ENCODE assay signal across 34 cellular contexts in genomic region chr1:16038620-16038912, GRCh38. TPM values are rescaled to one million over a fixed set of nuclear protein-coding genes. Genes with fewer than 3 reads are reported as not detected.
DNase-seq lines count a peak whose midpoint lies in the region; ATAC-seq and TF ChIP-seq lines count a peak whose summit lies in the region.
"Had no signal": no experiment of that assay in that cellular context is flagged by ENCODE, and none has a peak within 500 bp of the region (broad histone marks: within the 10 kb centered on the region; RNA-seq: fewer than 3 reads in every experiment).

No MANE protein-coding gene starts in this region.

- H2BK120ac ChIP-seq in H9 (ENCODE audit: low read depth, low read length, poor library complexity, severe bottlenecking), result no peak overlapping the region

- no peak overlapping the region for H3K4ac ChIP-seq in H9 (ENCODE audit: low read depth, low read length)

- H3K27ac Mint-ChIP-seq in Caco-2 (ENCODE audit: unreplicated experiment), result no peak overlapping the region
- no peak overlapping the region for H3K27ac Mint-ChIP-seq in H9
- H3K27ac Mint-ChIP-seq: activated CD8-positive, alpha-beta T cell treated with anti-CD3 and anti-CD28 coated beads for 36 hours; activated naive CD4-positive, alpha-beta T cell treated with anti-CD3 and anti-CD28 coated beads, Interleukin-2, amount 50 U/mL, for 24 hours; activated T-helper 17 cell treated with anti-CD3 and anti-CD28 coated beads, Interleukin-2, amount 50 U/mL, for 72 hours; CD4-positive, CD25-positive, alpha-beta regulatory T cell; T-helper 2 cell treated with Interferon-gamma antibody and Interleukin-4, amounts not matched to agents 5 μg/mL and 100 μg/mL, for 36 hours had no signal

- no peak overlapping the region for H2AK5ac ChIP-seq in H9 (ENCODE audit: insufficient read length, low read length)

- TF ChIP-seq CTCF in Caco-2 (IDR thresholded peaks at IDR 0.05; ENCODE audit: insufficient read depth in 1 of 2, low read depth in 1 of 2, low read length in 1 of 2, severe bottlenecking in 1 of 2, unreplicated experiment in 1 of 2) (no peak), HCT116 (IDR thresholded peaks at IDR 0.05 in 2 of 3, conservative IDR thresholded peaks at IDR 0.05 in 1 of 3; ENCODE audit: borderline replicate concordance in 1 of 3, insufficient read depth in 1 of 3, low read depth in 2 of 3, low read length in 2 of 3) (no peak), PC-9 (conservative IDR thresholded peaks at IDR 0.05) (no peak), H9 (conservative IDR thresholded peaks at IDR 0.05) (no peak)

- H3K27ac ChIP-seq in HCT116 (ENCODE audit: low read depth, low read length) (no peak overlapping the region), PC-9 (no peak overlapping the region), H9 (ENCODE audit: insufficient read length, low read depth, low read length) (no peak overlapping the region)
- H3K27ac ChIP-seq in effector memory CD4-positive, alpha-beta T cell (ENCODE audit: insufficient read depth, low read length, poor library complexity, severe bottlenecking), result no peak overlapping the region
- H3K27ac ChIP-seq: gastroesophageal sphincter, HL-60, right atrium auricular region had no signal

- H4K20me1 ChIP-seq in HCT116 (ENCODE audit: insufficient read depth), result no peaks in the 10 kb centered on the region
- H4K20me1 ChIP-seq in PC-9 (ENCODE audit: insufficient read depth), result no peaks in the 10 kb centered on the region
- H4K20me1 ChIP-seq in H9 (ENCODE audit: control insufficient read depth, insufficient read depth, insufficient read length), result no peaks in the 10 kb centered on the region

- H3K18ac ChIP-seq in H9 (ENCODE audit: insufficient read length, low read depth, low read length), result no peak overlapping the region

- H3K36me3 ChIP-seq in Caco-2 (ENCODE audit: control insufficient read depth, insufficient read depth, low read length) (no peaks in the 10 kb centered on the region), HCT116 (ENCODE audit: control insufficient read depth in 1 of 2, insufficient read depth in 2 of 2, low read length in 2 of 2) (no peaks in the 10 kb centered on the region), PC-9 (ENCODE audit: low read depth) (no peaks in the 10 kb centered on the region), MG63 (no peaks in the 10 kb centered on the region)
- H3K36me3 ChIP-seq in effector memory CD4-positive, alpha-beta T cell (ENCODE audit: control insufficient read depth, insufficient read depth, low read length), result no peaks in the 10 kb centered on the region
- H3K36me3 ChIP-seq: gastroesophageal sphincter, HAP-1, right atrium auricular region had no signal

- H2BK15ac ChIP-seq in H9 (ENCODE audit: low read depth, low read length), result no peak overlapping the region

- peak overlapping the region; percentile 12 for H3K4me2 ChIP-seq in HCT116 (ENCODE audit: low read length)
- no peak overlapping the region for H3K4me2 ChIP-seq in PC-9
- no peak overlapping the region for H3K4me2 ChIP-seq in H9 (ENCODE audit: insufficient read depth, insufficient read length, low read length)
- H3K4me2 ChIP-seq: smooth muscle cell had no signal

- H3K9me3 Mint-ChIP-seq in Caco-2 (ENCODE audit: unreplicated experiment) (no peaks in the 10 kb centered on the region), H9 (no peaks in the 10 kb centered on the region)
- H3K9me3 Mint-ChIP-seq: activated CD8-positive, alpha-beta T cell treated with anti-CD3 and anti-CD28 coated beads for 36 hours; activated naive CD4-positive, alpha-beta T cell treated with anti-CD3 and anti-CD28 coated beads, Interleukin-2, amount 50 U/mL, for 24 hours; activated T-helper 17 cell treated with anti-CD3 and anti-CD28 coated beads, Interleukin-2, amount 50 U/mL, for 72 hours; CD4-positive, CD25-positive, alpha-beta regulatory T cell; neural crest cell; T-helper 2 cell treated with Interferon-gamma antibody and Interleukin-4, amounts not matched to agents 5 μg/mL and 100 μg/mL, for 36 hours had no signal

- H3K4me3 ChIP-seq in Caco-2 (ENCODE audit: low read depth, low read length), result no peak overlapping the region
- no peak overlapping the region for H3K4me3 ChIP-seq in HCT116 (replicated peaks in 1 of 2; ENCODE audit: low read depth in 1 of 2, low read length in 2 of 2)
- H3K4me3 ChIP-seq in PC-9, result no peak overlapping the region
- no peak overlapping the region for H3K4me3 ChIP-seq in effector memory CD4-positive, alpha-beta T cell (ENCODE audit: insufficient read depth, low read depth, low read length, poor library complexity, severe bottlenecking)
- no peak overlapping the region for H3K4me3 ChIP-seq in MG63
- H3K4me3 ChIP-seq: gastroesophageal sphincter, GM12878, HAP-1, right atrium auricular region, smooth muscle cell had no signal

- no peaks in the 10 kb centered on the region for H3K27me3 ChIP-seq in Caco-2 (replicated peaks; ENCODE audit: control insufficient read depth, insufficient read depth, low read length)
- no peaks in the 10 kb centered on the region for H3K27me3 ChIP-seq in HCT116 (ENCODE audit: insufficient read depth, low read length)
- H3K27me3 ChIP-seq in PC-9 (ENCODE audit: insufficient read depth, low read depth), result no peaks in the 10 kb centered on the region
- H3K27me3 ChIP-seq in effector memory CD4-positive, alpha-beta T cell (replicated peaks; ENCODE audit: control insufficient read depth, insufficient read depth, low read length, poor library complexity, severe bottlenecking), result no peaks in the 10 kb centered on the region
- H3K27me3 ChIP-seq in H9 (ENCODE audit: insufficient read depth, low read length), result no peaks in the 10 kb centered on the region
- no peaks in the 10 kb centered on the region for H3K27me3 ChIP-seq in MG63
- H3K27me3 ChIP-seq: gastroesophageal sphincter, right atrium auricular region had no signal

- H3K4me1 ChIP-seq in Caco-2 (no peaks in the 10 kb centered on the region), HCT116 (ENCODE audit: control insufficient read depth in 1 of 2, insufficient read depth in 2 of 2, low read length in 2 of 2) (peaks cover 2 to 10% of the 10 kb centered on the region in 2 experiments; a peak in 3 of 4 replicates), PC-9 (replicated peaks; ENCODE audit: insufficient read depth) (no peaks in the 10 kb centered on the region), H9 (ENCODE audit: insufficient read depth, low read length) (no peaks in the 10 kb centered on the region)
- no peaks in the 10 kb centered on the region for H3K4me1 ChIP-seq in effector memory CD4-positive, alpha-beta T cell (ENCODE audit: control insufficient read depth, insufficient read depth, low read length, poor library complexity, severe bottlenecking)
- H3K4me1 ChIP-seq: gastroesophageal sphincter, HAP-1, right atrium auricular region had no signal

- ATAC-seq in HCT116 (peak; percentile 72), SK-N-SH treated with all-trans-retinoic acid at 6 μM for 48 hours (no peak)
- ATAC-seq: activated CD8-positive, alpha-beta T cell treated with anti-CD3 and anti-CD28 coated beads for 36 hours; activated T-helper 17 cell treated with anti-CD3 and anti-CD28 coated beads, Interleukin-2, amount 50 U/mL, for 72 hours; gastroesophageal sphincter; GM12878 had no signal

- no peaks in the 10 kb centered on the region for H3K79me1 ChIP-seq in H9 (ENCODE audit: insufficient read depth, low read depth, low read length, poor library complexity, severe bottlenecking)

- H3K9me2 ChIP-seq in HCT116 (ENCODE audit: insufficient read depth) (no peaks in the 10 kb centered on the region), PC-9 (ENCODE audit: insufficient read depth) (no peaks in the 10 kb centered on the region)

- H4K91ac ChIP-seq in H9 (ENCODE audit: insufficient read length, low read depth, low read length), result no peak overlapping the region

- no peak overlapping the region for H3T11ph ChIP-seq in H9 (ENCODE audit: low read length)

- peaks cover 6% of the 10 kb centered on the region for H3K36me3 Mint-ChIP-seq in Caco-2 (ENCODE audit: insufficient read depth, unreplicated experiment)
- no peaks in the 10 kb centered on the region for H3K36me3 Mint-ChIP-seq in H9 (ENCODE audit: insufficient read depth in 1 of 3, low read depth in 3 of 3)
- H3K36me3 Mint-ChIP-seq: activated naive CD4-positive, alpha-beta T cell treated with anti-CD3 and anti-CD28 coated beads, Interleukin-2, amount 50 U/mL, for 24 hours; CD4-positive, CD25-positive, alpha-beta regulatory T cell had no signal

- H3K23me2 ChIP-seq in H9 (ENCODE audit: insufficient read length, low read depth, low read length, poor library complexity, severe bottlenecking), result no peaks in the 10 kb centered on the region

- H2BK12ac ChIP-seq in H9 (ENCODE audit: insufficient read length, low read depth, low read length), result no peak overlapping the region

- H3K9me3 ChIP-seq in Caco-2, result no peaks in the 10 kb centered on the region
- H3K9me3 ChIP-seq in HCT116 (ENCODE audit: control insufficient read depth in 1 of 2, insufficient read depth in 1 of 2, low read depth in 1 of 2, low read length in 2 of 2), result no peaks in the 10 kb centered on the region
- no peaks in the 10 kb centered on the region for H3K9me3 ChIP-seq in PC-9 (ENCODE audit: insufficient read depth, low read depth)
- no peaks in the 10 kb centered on the region for H3K9me3 ChIP-seq in effector memory CD4-positive, alpha-beta T cell (ENCODE audit: control insufficient read depth, low read length)
- no peaks in the 10 kb centered on the region for H3K9me3 ChIP-seq in H9 (ENCODE audit: control insufficient read depth, low read depth, low read length)
- no peaks in the 10 kb centered on the region for H3K9me3 ChIP-seq in MG63
- H3K9me3 ChIP-seq: gastroesophageal sphincter, HAP-1, right atrium auricular region had no signal

- no peak overlapping the region for H3K23ac ChIP-seq in H9 (ENCODE audit: insufficient read length, low read depth, low read length)

- no peak for TF ChIP-seq RAD21 in HCT116 (IDR thresholded peaks at IDR 0.05; ENCODE audit: low read depth)

- H3K9ac ChIP-seq in HCT116 (ENCODE audit: low read length) (no peak overlapping the region), H9 (ENCODE audit: extremely low read depth, insufficient read length, low read length) (no peak overlapping the region)

- TF ChIP-seq POLR2A in HCT116 (IDR thresholded peaks at IDR 0.05; ENCODE audit: borderline replicate concordance, extremely low read depth, insufficient read depth, insufficient read length), result no peak

- no peak overlapping the region for H4K8ac ChIP-seq in H9 (replicated peaks; ENCODE audit: insufficient read length, low read depth, low read length)

- H3K4me3 Mint-ChIP-seq in Caco-2 (ENCODE audit: unreplicated experiment) (no peak overlapping the region), H9 (no peak overlapping the region)
- H3K4me3 Mint-ChIP-seq: activated CD8-positive, alpha-beta T cell treated with anti-CD3 and anti-CD28 coated beads for 36 hours; activated naive CD4-positive, alpha-beta T cell treated with anti-CD3 and anti-CD28 coated beads, Interleukin-2, amount 50 U/mL, for 24 hours; activated T-helper 17 cell treated with anti-CD3 and anti-CD28 coated beads, Interleukin-2, amount 50 U/mL, for 72 hours; CD4-positive, CD25-positive, alpha-beta regulatory T cell; neural crest cell; T-helper 2 cell treated with Interferon-gamma antibody and Interleukin-4, amounts not matched to agents 5 μg/mL and 100 μg/mL, for 36 hours had no signal

- H3K4me1 Mint-ChIP-seq in Caco-2 (ENCODE audit: low read depth, unreplicated experiment) (no peaks in the 10 kb centered on the region), H9 (peaks cover 0 to 6% of the 10 kb centered on the region in 2 experiments; a peak in 3 of 4 replicates)
- H3K4me1 Mint-ChIP-seq: activated naive CD4-positive, alpha-beta T cell treated with anti-CD3 and anti-CD28 coated beads, Interleukin-2, amount 50 U/mL, for 24 hours; activated T-helper 17 cell treated with anti-CD3 and anti-CD28 coated beads, Interleukin-2, amount 50 U/mL, for 72 hours; CD4-positive, CD25-positive, alpha-beta regulatory T cell had no signal

- no peak overlapping the region for H2BK20ac ChIP-seq in H9 (ENCODE audit: low read depth, low read length, poor library complexity, severe bottlenecking)

- POLR2A ChIA-PET in Caco-2 (lab: Charles Lee), result no interaction called here
- POLR2A ChIA-PET in HCT116 (lab: Charles Lee), result no interaction called here
- POLR2A ChIA-PET in PC-9 (lab: Charles Lee; ENCODE audit: unreplicated experiment), result interaction anchor here (0.5 kb wide), 1 partner anchor 513 kb away, joined by 3 read pairs; no protein-coding TSS in a partner anchor

- H3K27me3 Mint-ChIP-seq in Caco-2 (ENCODE audit: insufficient read depth, unreplicated experiment) (no peaks in the 10 kb centered on the region), H9 (ENCODE audit: low read depth) (peaks cover 12% of the 10 kb centered on the region)
- H3K27me3 Mint-ChIP-seq: activated CD8-positive, alpha-beta T cell treated with anti-CD3 and anti-CD28 coated beads for 36 hours; activated naive CD4-positive, alpha-beta T cell treated with anti-CD3 and anti-CD28 coated beads, Interleukin-2, amount 50 U/mL, for 24 hours; activated T-helper 17 cell treated with anti-CD3 and anti-CD28 coated beads, Interleukin-2, amount 50 U/mL, for 72 hours had no signal

- no peak overlapping the region for H2AFZ ChIP-seq in HCT116 (ENCODE audit: low read depth, low read length, poor library complexity, severe bottlenecking)
- no peak overlapping the region for H2AFZ ChIP-seq in PC-9
- no peak overlapping the region for H2AFZ ChIP-seq in H9 (ENCODE audit: low read length)

- CTCF ChIA-PET in Caco-2 (lab: Charles Lee), result interaction anchor here (0.9 kb wide), 1 partner anchor 29 kb away, joined by 3 read pairs; no protein-coding TSS in a partner anchor
- CTCF ChIA-PET in HCT116 (lab: Charles Lee), result no interaction called here
- CTCF ChIA-PET in PC-9 (lab: Charles Lee), result interaction anchor here (0.6 to 0.7 kb wide), 2 partner anchors 46 to 100 kb away, joined by 3 to 4 read pairs; no protein-coding TSS in a partner anchor

- DNase-seq in Caco-2, result peak; percentile 36 to 71
- no peak for DNase-seq in HCT116 (ENCODE audit: low read depth, low spot score)
- DNase-seq in PC-9, result peak; percentile 50 to 74
- DNase-seq in kidney tubule cell (ENCODE audit: low spot score), result peak; percentile 55
- DNase-seq in effector memory CD4-positive, alpha-beta T cell, result no peak
- DNase-seq in H9, result no peak
- DNase-seq in MG63, result no peak
- DNase-seq: activated CD8-positive, alpha-beta T cell treated with anti-CD3 and anti-CD28 coated beads for 36 hours; CD4-positive, CD25-positive, alpha-beta regulatory T cell; hippocampal formation; mesenchymal stem cell; NCI-H1048; NCI-H1694 treated with DMSO at 0.1 percent for 48 hours; NCI-H526; OCI-M1; Right ventricle myocardium superior; stimulated activated CD4-positive, alpha-beta T cell treated with anti-CD3 and anti-CD28 coated beads, Interleukin-1b, Interleukin-23, amount 100 ng/mL, for 48 hours; stimulated activated naive CD4-positive, alpha-beta T cell treated with Interleukin-2 at 50 U/mL for 16 hours had no signal

- intact Hi-C loops in Caco-2 (cut with micrococcal nuclease; ENCODE audit: unreplicated experiment) (no loop called here), HCT116 (cut with micrococcal nuclease) (no loop called here), PC-9 (cut with micrococcal nuclease; ENCODE audit: unreplicated experiment) (no loop called here)

- no peak overlapping the region for H3K56ac ChIP-seq in H9 (ENCODE audit: insufficient read length, low read depth, low read length)

- no CpG with 5 or more reads among the region's 4 CpGs for WGBS in H9 (ENCODE audit: extremely low coverage, insufficient read length, low lambda C conversion rate)

- no peaks in the 10 kb centered on the region for H3F3A ChIP-seq in PC-9 (ENCODE audit: insufficient read depth, low read depth)

- H3K14ac ChIP-seq in H9 (ENCODE audit: insufficient read depth, low read length), result no peak overlapping the region

- H2BK5ac ChIP-seq in H9 (ENCODE audit: insufficient read length, low read length), result no peak overlapping the region

- no TSS peak for BruUV-seq in Caco-2 (replicated peaks; lab: Mats Ljungman, UMichigan)
- no TSS peak for BruUV-seq in HCT116 (replicated peaks; lab: Mats Ljungman, UMichigan)
- BruUV-seq in PC-9 (replicated peaks; lab: Mats Ljungman, UMichigan), result no TSS peak

- H4K5ac ChIP-seq in H9 (ENCODE audit: insufficient read length, low read depth, low read length), result no peak overlapping the region

- RAD21 ChIA-PET in HCT116 (lab: Charles Lee; ENCODE audit: low non-redundant PET in 1 of 2, low total read pairs in 2 of 2, uncharacterized antibody in 2 of 2, unreplicated experiment in 2 of 2), result no interaction called here

- no peaks in the 10 kb centered on the region for H3K79me2 ChIP-seq in HCT116 (ENCODE audit: insufficient read depth, low read length)
- H3K79me2 ChIP-seq in PC-9 (ENCODE audit: low read depth), result no peaks in the 10 kb centered on the region
- H3K79me2 ChIP-seq in H9 (ENCODE audit: insufficient read depth, low read length), result no peaks in the 10 kb centered on the region

RNA-seq across cellular contexts. Expression of gene CLCNKB, which starts 5.0 kb away (rescaled TPM):
- not detected in 2 replicates for total RNA-seq in Caco-2 (2022)
- total RNA-seq in HCT116 (2021; ENCODE audit: unreplicated experiment), result 0.81 TPM
- polyA plus RNA-seq in HCT116 (2012), result 1.1 and 1.2 TPM in 2 replicates
- 1.1 and 1.9 TPM in 2 replicates for total RNA-seq in PC-9 (2021)
- 1.7 and 1.8 TPM in 2 replicates for total RNA-seq in H9 (2021)
- not detected in 2 replicates for total RNA-seq in MG63 (2014; rRNA removed; shearing (Covaris generic); ENCODE audit: low replicate concordance)
- total RNA-seq: activated CD8-positive, alpha-beta T cell treated with anti-CD3 and anti-CD28 coated beads for 36 hours; CD4-positive, CD25-positive, alpha-beta regulatory T cell; GM12878; LHCN-M2 had no signal
- polyA plus RNA-seq: CD4-positive, CD25-positive, alpha-beta regulatory T cell had no signal

RNA-seq across cellular contexts. Expression of gene CLCNKA, which starts 16.7 kb away (rescaled TPM):
- 0.46 TPM in 1 of 2 replicates, not detected in the other for total RNA-seq in Caco-2 (2022)
- 0.10 TPM for total RNA-seq in HCT116 (2021; ENCODE audit: unreplicated experiment)
- polyA plus RNA-seq in HCT116 (2012), result 0.34 and 0.37 TPM in 2 replicates
- total RNA-seq in PC-9 (2021), result 1.0 and 1.1 TPM in 2 replicates
- 0.37 and 0.98 TPM in 2 replicates for total RNA-seq in H9 (2021)
- total RNA-seq in MG63 (2014; rRNA removed; shearing (Covaris generic); ENCODE audit: low replicate concordance), result not detected in 2 replicates
- total RNA-seq: activated CD8-positive, alpha-beta T cell treated with anti-CD3 and anti-CD28 coated beads for 36 hours; CD4-positive, CD25-positive, alpha-beta regulatory T cell; cerebellum; GM12878; LHCN-M2; neural crest cell; smooth muscle cell; temporal lobe; urinary bladder had no signal
- polyA plus RNA-seq: CD4-positive, CD25-positive, alpha-beta regulatory T cell; fibroblast of lung had no signal

RNA-seq across cellular contexts. Expression of gene HSPB7, which starts 20.7 kb away (rescaled TPM):
- total RNA-seq in Caco-2 (2022) (not detected in 2 replicates), HCT116 (2021; ENCODE audit: unreplicated experiment) (0.27 TPM), PC-9 (2021) (not detected in 2 replicates), H9 (2021) (not detected in 2 replicates)
- polyA plus RNA-seq in HCT116 (2012), result 0.04 and 0.09 TPM in 2 replicates
- 1.9 and 4.5 TPM in 2 replicates for total RNA-seq in MG63 (2014; rRNA removed; shearing (Covaris generic); ENCODE audit: low replicate concordance)
- total RNA-seq: activated CD8-positive, alpha-beta T cell treated with anti-CD3 and anti-CD28 coated beads for 36 hours; activated T-helper 17 cell treated with anti-CD3 and anti-CD28 coated beads, Interleukin-2, amount 50 U/mL, for 72 hours; CD4-positive, CD25-positive, alpha-beta regulatory T cell; GM12878; neural crest cell; temporal lobe had no signal
- polyA plus RNA-seq: CD4-positive, CD25-positive, alpha-beta regulatory T cell had no signal

RNA-seq across cellular contexts. Expression of gene SRARP, which starts 34.5 kb away (rescaled TPM):
- total RNA-seq in Caco-2 (2022) (0.16 TPM in 1 of 2 replicates, not detected in the other), HCT116 (2021; ENCODE audit: unreplicated experiment) (not detected), PC-9 (2021) (not detected in 2 replicates), H9 (2021) (not detected in 2 replicates)
- not detected in 2 replicates for polyA plus RNA-seq in HCT116 (2012)
- not detected in 2 replicates for total RNA-seq in MG63 (2014; rRNA removed; shearing (Covaris generic); ENCODE audit: low replicate concordance)
- total RNA-seq: activated CD8-positive, alpha-beta T cell treated with anti-CD3 and anti-CD28 coated beads for 36 hours; activated T-helper 17 cell treated with anti-CD3 and anti-CD28 coated beads, Interleukin-2, amount 50 U/mL, for 72 hours; CD4-positive, CD25-positive, alpha-beta regulatory T cell; fibroblast of lung; gastroesophageal sphincter; GM12878; LHCN-M2; neural crest cell; smooth muscle cell; urinary bladder had no signal
- polyA plus RNA-seq: CD4-positive, CD25-positive, alpha-beta regulatory T cell; fibroblast of lung; GM12878; smooth muscle cell had no signal

RNA-seq across cellular contexts. Expression of gene FAM131C, which starts 34.9 kb away (rescaled TPM):
- 0.41 and 0.44 TPM in 2 replicates for total RNA-seq in Caco-2 (2022)
- 11.6 TPM for total RNA-seq in HCT116 (2021; ENCODE audit: unreplicated experiment)
- 16.5 and 17.4 TPM in 2 replicates for polyA plus RNA-seq in HCT116 (2012)
- total RNA-seq in PC-9 (2021), result 7.4 and 12.3 TPM in 2 replicates
- total RNA-seq in H9 (2021), result 0.48 and 0.61 TPM in 2 replicates
- total RNA-seq in MG63 (2014; rRNA removed; shearing (Covaris generic); ENCODE audit: low replicate concordance), result 0.15 and 2.1 TPM in 2 replicates
- total RNA-seq: CD4-positive, CD25-positive, alpha-beta regulatory T cell; gastroesophageal sphincter; GM12878; urinary bladder had no signal

Comparison
In these comparisons a context has a peak if more than half of its experiments do, and no peak if none do; other contexts are left out.
1. DNase-seq: peak in Caco-2 (2 of 2), PC-9 (2 of 2) and kidney tubule cell (single experiment); none in HCT116 (single experiment), effector memory CD4-positive, alpha-beta T cell (0 of 3), H9 (single experiment) and MG63 (single experiment).